8 cellular contexts compared by ENCODE assay signal in the genomic region with DNA sequence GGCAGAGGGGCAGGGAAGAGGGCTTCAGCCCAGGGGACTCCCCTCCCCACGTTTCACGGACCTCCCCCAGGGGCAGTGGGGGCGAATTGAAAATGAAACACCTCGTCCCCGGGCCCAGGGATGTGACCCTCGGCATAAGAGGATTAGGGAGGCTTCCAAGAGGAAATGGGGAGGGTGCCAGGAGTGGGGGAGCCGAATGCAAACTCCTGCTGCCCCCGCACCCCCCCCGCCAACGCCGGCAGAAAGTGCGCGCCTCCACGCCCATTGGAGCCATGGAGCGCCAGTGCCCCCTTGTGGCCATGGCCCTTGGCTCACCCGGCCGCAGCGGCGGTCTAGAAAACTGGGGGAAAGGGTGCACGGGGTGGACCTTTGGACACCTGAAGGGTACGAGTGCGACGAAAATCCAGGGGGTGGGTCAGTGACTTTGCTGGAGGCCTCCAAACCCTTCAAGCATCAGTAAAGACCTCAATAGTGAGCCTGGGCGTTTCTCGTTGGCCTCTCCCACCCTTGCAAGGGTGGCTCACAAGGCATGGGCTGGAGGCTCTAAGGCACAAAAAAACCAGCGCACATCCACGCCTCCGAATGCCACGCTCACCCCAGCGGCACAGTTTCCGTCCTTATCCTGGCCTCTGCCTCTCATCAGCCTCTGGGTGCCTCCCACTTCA.
DNase-seq lines count a peak whose midpoint lies in the region; ATAC-seq and TF ChIP-seq lines count a peak whose summit lies in the region.

No MANE protein-coding gene starts in this region.

- H3K9me3 Mint-ChIP-seq in HFFc6, result no peaks in the 10 kb centered on the region

- TF ChIP-seq POLR2A in suprapubic skin (IDR thresholded peaks at IDR 0.05), result no peak

- H3K36me3 ChIP-seq in DND-41 (ENCODE audit: insufficient read depth, low read length), result no peaks in the 10 kb centered on the region
- H3K36me3 ChIP-seq in OCI-LY3 (replicated peaks; ENCODE audit: low read depth, low read length), result no peaks in the 10 kb centered on the region
- H3K36me3 ChIP-seq in suprapubic skin, result no peaks in the 10 kb centered on the region

- H3K4me3 Mint-ChIP-seq in HFFc6, result peak overlapping the region; percentile 32

- peak overlapping the region; percentile 33 for H3K9ac ChIP-seq in DND-41 (ENCODE audit: low read depth, low read length)
- H3K9ac ChIP-seq in OCI-LY3 (ENCODE audit: low read length), result peak overlapping the region; percentile 74

- H4K20me1 ChIP-seq in DND-41 (ENCODE audit: insufficient read depth, low read length) (no peaks in the 10 kb centered on the region), OCI-LY3 (ENCODE audit: insufficient read depth, low read length) (no peaks in the 10 kb centered on the region)

- no peaks in the 10 kb centered on the region for H3K36me3 Mint-ChIP-seq in HFFc6 (ENCODE audit: low read depth)

- no peak overlapping the region for H3K27ac Mint-ChIP-seq in HFFc6

- H3K9me3 ChIP-seq in DND-41 (ENCODE audit: insufficient read depth, low read length, severe bottlenecking) (no peaks in the 10 kb centered on the region), OCI-LY3 (ENCODE audit: insufficient read depth, low read length) (no peaks in the 10 kb centered on the region), suprapubic skin (no peaks in the 10 kb centered on the region)

- peak; percentile 80 for TF ChIP-seq CTCF in DND-41 (IDR thresholded peaks at IDR 0.05; ENCODE audit: borderline replicate concordance, extremely low read depth, low read length, poor library complexity, severe bottlenecking)
- peak; percentile 89 for TF ChIP-seq CTCF in HFFc6 (IDR thresholded peaks at IDR 0.05)
- TF ChIP-seq CTCF in OCI-LY3 (IDR thresholded peaks at IDR 0.05; ENCODE audit: low read depth, low read length), result peak; percentile 72
- TF ChIP-seq CTCF in suprapubic skin (IDR thresholded peaks at IDR 0.05), result peak; percentile 70 to 82

- H2AFZ ChIP-seq in DND-41 (ENCODE audit: low read depth, low read length), result peak overlapping the region; percentile 67
- peak overlapping the region; percentile 83; the same call in 1 of the 2 replicates for H2AFZ ChIP-seq in OCI-LY3 (ENCODE audit: low read depth, low read length)

- peak; percentile 89 for ATAC-seq in DND-41 (ENCODE audit: insufficient read depth, low read depth)

- 10% methylated on average over 27 of the region's 31 CpGs for WGBS in suprapubic skin

- H3K4me1 ChIP-seq in DND-41 (ENCODE audit: insufficient read depth, low read length) (peaks cover 12% of the 10 kb centered on the region), OCI-LY3 (ENCODE audit: low read length) (peaks cover 5% of the 10 kb centered on the region; the same call in 1 of the 2 replicates), suprapubic skin (peaks cover 4% of the 10 kb centered on the region)

- H3K27me3 Mint-ChIP-seq in HFFc6 (ENCODE audit: insufficient read depth), result peaks cover 9% of the 10 kb centered on the region

- peak; percentile 55 for DNase-seq in DND-41
- DNase-seq in HFFc6, result no peak
- peak; percentile 45 for DNase-seq in activated T-helper 9 cell treated with anti-CD3 and anti-CD28 coated beads, Interleukin-2, amount 50 U/mL, for 16 hours (ENCODE audit: low read depth)
- DNase-seq in foreskin melanocyte, result peak; percentile 7
- DNase-seq in nucleus accumbens (lab: John Stamatoyannopoulos, UW), result peak in 36 of 56 donors; percentile 0 to 68 (median 12)
- DNase-seq in suprapubic skin (ENCODE audit: low spot score in 2 of 2), result peak in 1 of 2 donors; percentile 76
- no peak for DNase-seq in NCI-H187 treated with DMSO at 0.1 percent for 48 hours (lab: John Stamatoyannopoulos, UW)

- H3K79me2 ChIP-seq in DND-41 (ENCODE audit: insufficient read depth, low read length), result no peaks in the 10 kb centered on the region
- no peaks in the 10 kb centered on the region for H3K79me2 ChIP-seq in OCI-LY3 (ENCODE audit: low read length)

- H3K4me3 ChIP-seq in DND-41 (ENCODE audit: low read depth in 1 of 2, low read length in 2 of 2), result peak overlapping the region in 1 of 2 experiments; percentile 46; a peak in 2 of 4 replicates
- peak overlapping the region; percentile 89 for H3K4me3 ChIP-seq in OCI-LY3 (ENCODE audit: low read length)
- H3K4me3 ChIP-seq in suprapubic skin, result peak overlapping the region; percentile 48

- H3K27me3 ChIP-seq in DND-41 (ENCODE audit: insufficient read depth, low read length, poor library complexity) (no peaks in the 10 kb centered on the region), OCI-LY3 (ENCODE audit: low read depth, low read length) (no peaks in the 10 kb centered on the region), suprapubic skin (no peaks in the 10 kb centered on the region)

- H3K27ac ChIP-seq in DND-41 (ENCODE audit: low read length) (no peak overlapping the region), OCI-LY3 (ENCODE audit: low read length) (no peak overlapping the region), suprapubic skin (peak overlapping the region; percentile 34)

- TF ChIP-seq EP300 in suprapubic skin (IDR thresholded peaks at IDR 0.05), result no peak

- H3K4me2 ChIP-seq in DND-41 (ENCODE audit: insufficient read depth, low read length) (peak overlapping the region; percentile 60), OCI-LY3 (ENCODE audit: low read length) (peak overlapping the region; percentile 82)

- no peaks in the 10 kb centered on the region for H3K4me1 Mint-ChIP-seq in HFFc6 (ENCODE audit: low read depth)

Comparison
In these comparisons a context has a peak if more than half of its experiments do, and no peak if none do; other contexts are left out.
1. DNase-seq: peak in DND-41 (single experiment), activated T-helper 9 cell treated with anti-CD3 and anti-CD28 coated beads, Interleukin-2, amount 50 U/mL, for 16 hours (single experiment), foreskin melanocyte (single experiment) and nucleus accumbens (36 of 56); none in HFFc6 (single experiment) and NCI-H187 treated with DMSO at 0.1 percent for 48 hours (single experiment).
2. Peak in every context shown above with its lines, with median percentiles within 50 percentile points of each other: CTCF ChIP-seq.